22 cellular contexts compared by ENCODE assay signal in genomic region chr10:8013011-8013410, GRCh38. TPM values are rescaled to one million over a fixed set of nuclear protein-coding genes. Genes with fewer than 3 reads are reported as not detected.
DNase-seq lines count a peak whose midpoint lies in the region; ATAC-seq, FAIRE-seq and TF ChIP-seq lines count a peak whose summit lies in the region.
"Had no signal": no experiment of that assay in that cellular context is flagged by ENCODE, and none has a peak within 500 bp of the region (broad histone marks: within the 10 kb centered on the region; RNA-seq: fewer than 3 reads in every experiment).

No MANE protein-coding gene starts in this region.

- no peak overlapping the region for H3K27ac Mint-ChIP-seq in activated CD4-positive, alpha-beta T cell treated with anti-CD3 and anti-CD28 coated beads, Interleukin-2, amount 10 ng/mL, durations not matched to agents 24 days and 14 days

- H3K4me3 ChIP-seq in hepatocyte (no peak overlapping the region), pancreas (no peak overlapping the region), HAP-1 (no peak overlapping the region)
- H3K4me3 ChIP-seq: K562 had no signal

- H3K4me1 Mint-ChIP-seq in activated CD4-positive, alpha-beta T cell treated with anti-CD3 and anti-CD28 coated beads, Interleukin-2, amount 10 ng/mL, durations not matched to agents 24 days and 14 days = no peaks in the 10 kb centered on the region

- in situ Hi-C loops in HAP-1 (cut with MboI; ENCODE audit: low sequenced_read_pairs) = no loop called here

- no peak overlapping the region for H2AFZ ChIP-seq in hepatocyte

- H3K27ac ChIP-seq in hepatocyte (peak overlapping the region; percentile 8), pancreas (no peak overlapping the region)

- H3K4me2 ChIP-seq in hepatocyte = peak overlapping the region; percentile 4

- intact Hi-C loops in activated CD4-positive, alpha-beta T cell treated with anti-CD3 and anti-CD28 coated beads, Interleukin-2, amount 10 ng/mL, durations not matched to agents 24 days and 14 days (cut with micrococcal nuclease) = no loop called here
- intact Hi-C loops in pancreas (cut with DNase I) = no loop called here

- H3K36me3 ChIP-seq in hepatocyte (replicated peaks; ENCODE audit: insufficient read depth, low read depth) (no peaks in the 10 kb centered on the region), pancreas (peaks cover 0 to 10% (median 4%) of the 10 kb centered on the region in 3 donors), HAP-1 (replicated peaks) (no peaks in the 10 kb centered on the region; the same call in none of the 2 replicates)

- H4K20me1 ChIP-seq in hepatocyte (ENCODE audit: insufficient read depth, poor library complexity, severe bottlenecking) = no peaks in the 10 kb centered on the region

- H3K4me3 Mint-ChIP-seq in activated CD4-positive, alpha-beta T cell treated with anti-CD3 and anti-CD28 coated beads, Interleukin-2, amount 10 ng/mL, durations not matched to agents 24 days and 14 days = no peak overlapping the region

- no peaks in the 10 kb centered on the region for H3K9me3 ChIP-seq in hepatocyte (ENCODE audit: low read depth)
- H3K9me3 ChIP-seq in pancreas = no peaks in the 10 kb centered on the region
- H3K9me3 ChIP-seq in HAP-1 = no peaks in the 10 kb centered on the region

- WGBS in hepatocyte (ENCODE audit: low lambda C conversion rate, missing lambda C conversion rate) = 87% methylated on average over 1 of the region's 1 CpG
- WGBS in pancreas, 2 donors = 17 to 21% methylated on average over 1 of the region's 1 CpG

- H3K9me3 Mint-ChIP-seq in activated CD4-positive, alpha-beta T cell treated with anti-CD3 and anti-CD28 coated beads, Interleukin-2, amount 10 ng/mL, durations not matched to agents 24 days and 14 days = no peaks in the 10 kb centered on the region

- H3K79me2 ChIP-seq in hepatocyte = no peaks in the 10 kb centered on the region

- H3K36me3 Mint-ChIP-seq in activated CD4-positive, alpha-beta T cell treated with anti-CD3 and anti-CD28 coated beads, Interleukin-2, amount 10 ng/mL, durations not matched to agents 24 days and 14 days (ENCODE audit: low read depth) = peaks cover 18% of the 10 kb centered on the region

- H3K27me3 ChIP-seq in hepatocyte = no peaks in the 10 kb centered on the region
- no peaks in the 10 kb centered on the region for H3K27me3 ChIP-seq in pancreas
- no peaks in the 10 kb centered on the region for H3K27me3 ChIP-seq in HAP-1 (ENCODE audit: low read depth)

- no peaks in the 10 kb centered on the region for H3K27me3 Mint-ChIP-seq in activated CD4-positive, alpha-beta T cell treated with anti-CD3 and anti-CD28 coated beads, Interleukin-2, amount 10 ng/mL, durations not matched to agents 24 days and 14 days

- no peaks in the 10 kb centered on the region for H3K9me2 ChIP-seq in hepatocyte (replicated peaks; ENCODE audit: insufficient read depth)

- FAIRE-seq in pancreas (lab: Jason Lieb, UNC) = no peak
- FAIRE-seq: H54, HepG2, K562 had no signal

- peak in 3 of 4 donors; percentile 50 to 70 (median 55) for ATAC-seq in pancreas
- ATAC-seq: HepG2, K562, Panc1, SK-N-SH treated with all-trans-retinoic acid at 6 μM for 48 hours had no signal

- DNase-seq in activated CD4-positive, alpha-beta T cell treated with anti-CD3 and anti-CD28 coated beads, Interleukin-2, amount 10 ng/mL, durations not matched to agents 24 days and 14 days = peak; percentile 15
- no peak for DNase-seq in activated CD4-positive, alpha-beta T cell treated with anti-CD3 and anti-CD28 coated beads, Interleukin-2, amount 50 U/mL, for 1 hour
- no peak for DNase-seq in hepatocyte (ENCODE audit: low spot score)
- no peak for DNase-seq in pancreas
- no peak for DNase-seq in NCI-H1048 (lab: John Stamatoyannopoulos, UW)
- DNase-seq in HAP-1 (ENCODE audit: low spot score in 2 of 2) = no peak
- DNase-seq in activated effector memory CD4-positive, alpha-beta T cell treated with Interleukin-2 at 50 U/mL for 16 hours = no peak
- no peak for DNase-seq in GM19240 (ENCODE audit: insufficient read length, low spot score)
- DNase-seq: 8988T, DMS79, NCI-H1092 treated with DMSO at 0.1 percent for 48 hours, NCI-H1436 treated with DMSO at 0.1 percent for 48 hours, NCI-H2029, NCI-H2227 treated with DMSO at 0.1 percent for 48 hours, NCI-H510A treated with DMSO at 0.1 percent for 48 hours, NCI-H748 treated with DMSO at 0.1 percent for 48 hours had no signal

- TF ChIP-seq CTCF in hepatocyte (IDR thresholded peaks at IDR 0.05; ENCODE audit: poor library complexity) = no peak
- no peak for TF ChIP-seq CTCF in pancreas (IDR thresholded peaks at IDR 0.05)

- H3K4me1 ChIP-seq in hepatocyte (ENCODE audit: insufficient read depth) (peaks cover 6% of the 10 kb centered on the region), pancreas (no peaks in the 10 kb centered on the region), HAP-1 (no peaks in the 10 kb centered on the region)

RNA-seq across cellular contexts. Expression of gene GATA3, which starts 41.5 kb away (rescaled TPM):
- 79.7 and 81.0 TPM in 2 replicates for total RNA-seq in activated CD4-positive, alpha-beta T cell treated with anti-CD3 and anti-CD28 coated beads, Interleukin-2, amount 10 ng/mL, durations not matched to agents 24 days and 14 days
- total RNA-seq in hepatocyte = 0.96 and 2.4 TPM in 2 replicates
- 15.4 and 27.1 TPM in 2 replicates for polyA plus RNA-seq in hepatocyte
- under 1 TPM in 4 of 6 donors, not detected in 2; 0.12 to 0.38 (median 0.32) TPM for total RNA-seq in pancreas
- under 1 TPM; 0.11 to 0.14 TPM for polyA plus RNA-seq in pancreas
- total RNA-seq: HepG2, LHCN-M2 had no signal
- polyA plus RNA-seq: HepG2 had no signal

Comparison
In these comparisons a context has a peak if more than half of its experiments do, and no peak if none do; other contexts are left out.
1. RNA of gene GATA3, which starts 41.5 kb away (total RNA-seq): 79.7 to 81.0 TPM in activated CD4-positive, alpha-beta T cell treated with anti-CD3 and anti-CD28 coated beads, Interleukin-2, amount 10 ng/mL, durations not matched to agents 24 days and 14 days; 0.96 to 2.4 TPM in hepatocyte and 0.12 to 0.38 TPM in pancreas; every median in the first group is over 10 times any median in the second.